ENCODE assay signal across 8 cellular contexts in genomic region chr9:6007770-6008168, GRCh38. TPM values are rescaled to one million over a fixed set of nuclear protein-coding genes. Genes with fewer than 3 reads are reported as not detected.
DNase-seq lines count a peak whose midpoint lies in the region; ATAC-seq and TF ChIP-seq lines count a peak whose summit lies in the region.

No MANE protein-coding gene starts in this region.

- no peaks in the 10 kb centered on the region for H3K9me3 ChIP-seq in colonic mucosa
- no peaks in the 10 kb centered on the region for H3K9me3 ChIP-seq in liver (ENCODE audit: control insufficient read depth in 4 of 4, low read length in 3 of 4)

- H3K27me3 ChIP-seq in colonic mucosa (no peaks in the 10 kb centered on the region), liver (ENCODE audit: control insufficient read depth in 4 of 4, insufficient read depth in 4 of 4, low read length in 3 of 4) (no peaks in the 10 kb centered on the region)

- peaks cover 6% of the 10 kb centered on the region for H3K4me1 ChIP-seq in colonic mucosa
- H3K4me1 ChIP-seq in liver (ENCODE audit: control insufficient read depth in 4 of 4, insufficient read depth in 4 of 4, low read length in 3 of 4), result peaks cover 1 to 32% (median 18%) of the 10 kb centered on the region in 4 donors

- POLR2A ChIA-PET in activated CD4-positive, alpha-beta T cell treated with anti-CD3 and anti-CD28 coated beads for 36 hours (lab: Charles Lee), result interaction anchor here (0.9 to 1.5 kb wide), 3 partner anchors 8 to 405 kb away, joined by 3 to 5 read pairs (median 4); partner anchors contain the start of genes RANBP6 and UHRF2

- H3K4me3 Mint-ChIP-seq in activated CD4-positive, alpha-beta T cell treated with anti-CD3 and anti-CD28 coated beads for 36 hours, result peak overlapping the region; percentile 88

- intact Hi-C loops in activated CD4-positive, alpha-beta T cell treated with anti-CD3 and anti-CD28 coated beads for 36 hours (cut with DNase I, micrococcal nuclease), result loop anchor here (1.0 to 10.0 kb wide), 17 partner anchors 8 to 1329 kb away; partner anchors contain the start of genes ERMP1 (in 2 of the 2), RANBP6 (in 2 of the 2), RIC1 (in 2 of the 2) and CD274 (in 1 of the 2)
- intact Hi-C loops in colonic mucosa (cut with DNase I), result no loop called here

- peaks cover 23% of the 10 kb centered on the region for H3K36me3 Mint-ChIP-seq in activated CD4-positive, alpha-beta T cell treated with anti-CD3 and anti-CD28 coated beads for 36 hours (ENCODE audit: low read depth)

- H3K36me3 ChIP-seq in colonic mucosa, result no peaks in the 10 kb centered on the region
- H3K36me3 ChIP-seq in liver (ENCODE audit: control insufficient read depth in 4 of 4, insufficient read depth in 3 of 4, low read depth in 1 of 4, low read length in 3 of 4), result peaks cover 0 to 8% (median 0%) of the 10 kb centered on the region in 4 donors

- H3K9ac ChIP-seq in colonic mucosa (ENCODE audit: low read depth in 2 of 2, low read length in 2 of 2), result peak overlapping the region; percentile 90 to 92
- H3K9ac ChIP-seq in liver (ENCODE audit: low read depth in 1 of 2, low read length in 2 of 2), result peak overlapping the region in 1 of 2 donors; percentile 80

- H3K4me1 Mint-ChIP-seq in activated CD4-positive, alpha-beta T cell treated with anti-CD3 and anti-CD28 coated beads for 36 hours, result peaks cover 57% of the 10 kb centered on the region

- H3K27ac Mint-ChIP-seq in activated CD4-positive, alpha-beta T cell treated with anti-CD3 and anti-CD28 coated beads for 36 hours, result no peak overlapping the region

- 1% methylated on average over 54 of the region's 54 CpGs for WGBS in liver

- ATAC-seq in HG02938 (IDR thresholded peaks at IDR 0.05; ENCODE audit: unreplicated experiment), result peak; percentile 41
- ATAC-seq in activated CD4-positive, alpha-beta T cell treated with anti-CD3 and anti-CD28 coated beads for 36 hours, result peak; percentile 55

- no peak for TF ChIP-seq RAD21 in liver (IDR thresholded peaks at IDR 0.05)

- H3K27ac ChIP-seq in colonic mucosa (peak overlapping the region; percentile 88), liver (ENCODE audit: low read depth in 1 of 2, low read length in 2 of 2) (peak overlapping the region; percentile 81 to 90)

- no peaks in the 10 kb centered on the region for H3K27me3 Mint-ChIP-seq in activated CD4-positive, alpha-beta T cell treated with anti-CD3 and anti-CD28 coated beads for 36 hours

- peaks cover 7% of the 10 kb centered on the region for H3K9me3 Mint-ChIP-seq in activated CD4-positive, alpha-beta T cell treated with anti-CD3 and anti-CD28 coated beads for 36 hours (ENCODE audit: low read depth)

- peak overlapping the region; percentile 72 for H3K4me3 ChIP-seq in colonic mucosa
- peak overlapping the region; percentile 57 to 96 (median 74) for H3K4me3 ChIP-seq in liver (ENCODE audit: low read depth in 1 of 3, low read length in 3 of 3)

- TF ChIP-seq CTCF in colonic mucosa (IDR thresholded peaks at IDR 0.05) (no peak), liver (IDR thresholded peaks at IDR 0.05; ENCODE audit: low read depth, low read length, missing input control) (no peak)

- CTCF ChIA-PET in activated CD4-positive, alpha-beta T cell treated with anti-CD3 and anti-CD28 coated beads for 36 hours (lab: Charles Lee), result interaction anchor here (0.9 to 1.3 kb wide), 4 partner anchors 10 to 64 kb away, joined by 3 to 5 read pairs (median 4); no protein-coding TSS in a partner anchor

- DNase-seq in NOMO-1 (lab: John Stamatoyannopoulos, UW; ENCODE audit: unreplicated experiment in 2 of 2), result peak; percentile 7 to 43
- no peak for DNase-seq in NOMO-1 treated with dmso at 0.1 percent for 144 hours (lab: John Stamatoyannopoulos, UW; ENCODE audit: unreplicated experiment)
- peak; percentile 93 for DNase-seq in NCI-H2196 (lab: John Stamatoyannopoulos, UW; ENCODE audit: unreplicated experiment)
- peak; percentile 88 for DNase-seq in activated CD4-positive, alpha-beta T cell treated with anti-CD3 and anti-CD28 coated beads for 36 hours
- DNase-seq in colonic mucosa, result peak; percentile 84
- peak; percentile 73 to 77 for DNase-seq in stimulated activated CD4-positive, alpha-beta T cell treated with anti-CD3 and anti-CD28 coated beads, Interleukin-4, amount 100 ng/mL, for 4 hours

TF ChIP-seq in liver, 16 proteins besides CTCF, POLR2A, EP300 and RAD21:
- no peak for TF ChIP-seq FOXA2 (IDR thresholded peaks at IDR 0.05)
- TF ChIP-seq NR2F2 (IDR thresholded peaks at IDR 0.05), result no peak
- TF ChIP-seq, protein P1, sequence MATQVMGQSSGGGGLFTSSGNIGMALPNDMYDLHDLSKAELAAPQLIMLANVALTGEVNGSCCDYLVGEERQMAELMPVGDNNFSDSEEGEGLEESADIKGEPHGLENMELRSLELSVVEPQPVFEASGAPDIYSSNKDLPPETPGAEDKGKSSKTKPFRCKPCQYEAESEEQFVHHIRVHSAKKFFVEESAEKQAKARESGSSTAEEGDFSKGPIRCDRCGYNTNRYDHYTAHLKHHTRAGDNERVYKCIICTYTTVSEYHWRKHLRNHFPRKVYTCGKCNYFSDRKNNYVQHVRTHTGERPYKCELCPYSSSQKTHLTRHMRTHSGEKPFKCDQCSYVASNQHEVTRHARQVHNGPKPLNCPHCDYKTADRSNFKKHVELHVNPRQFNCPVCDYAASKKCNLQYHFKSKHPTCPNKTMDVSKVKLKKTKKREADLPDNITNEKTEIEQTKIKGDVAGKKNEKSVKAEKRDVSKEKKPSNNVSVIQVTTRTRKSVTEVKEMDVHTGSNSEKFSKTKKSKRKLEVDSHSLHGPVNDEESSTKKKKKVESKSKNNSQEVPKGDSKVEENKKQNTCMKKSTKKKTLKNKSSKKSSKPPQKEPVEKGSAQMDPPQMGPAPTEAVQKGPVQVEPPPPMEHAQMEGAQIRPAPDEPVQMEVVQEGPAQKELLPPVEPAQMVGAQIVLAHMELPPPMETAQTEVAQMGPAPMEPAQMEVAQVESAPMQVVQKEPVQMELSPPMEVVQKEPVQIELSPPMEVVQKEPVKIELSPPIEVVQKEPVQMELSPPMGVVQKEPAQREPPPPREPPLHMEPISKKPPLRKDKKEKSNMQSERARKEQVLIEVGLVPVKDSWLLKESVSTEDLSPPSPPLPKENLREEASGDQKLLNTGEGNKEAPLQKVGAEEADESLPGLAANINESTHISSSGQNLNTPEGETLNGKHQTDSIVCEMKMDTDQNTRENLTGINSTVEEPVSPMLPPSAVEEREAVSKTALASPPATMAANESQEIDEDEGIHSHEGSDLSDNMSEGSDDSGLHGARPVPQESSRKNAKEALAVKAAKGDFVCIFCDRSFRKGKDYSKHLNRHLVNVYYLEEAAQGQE (IDR thresholded peaks at IDR 0.05), result no peak
- TF ChIP-seq RXRA (IDR thresholded peaks at IDR 0.05), result no peak
- TF ChIP-seq FOXA1 (IDR thresholded peaks at IDR 0.05), result no peak
- no peak for TF ChIP-seq TAF1 (conservative IDR thresholded peaks at IDR 0.05)
- TF ChIP-seq MAX (IDR thresholded peaks at IDR 0.05), result no peak
- TF ChIP-seq, protein P2, sequence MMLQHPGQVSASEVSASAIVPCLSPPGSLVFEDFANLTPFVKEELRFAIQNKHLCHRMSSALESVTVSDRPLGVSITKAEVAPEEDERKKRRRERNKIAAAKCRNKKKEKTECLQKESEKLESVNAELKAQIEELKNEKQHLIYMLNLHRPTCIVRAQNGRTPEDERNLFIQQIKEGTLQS (IDR thresholded peaks at IDR 0.05), result no peak
- TF ChIP-seq, protein P3, sequence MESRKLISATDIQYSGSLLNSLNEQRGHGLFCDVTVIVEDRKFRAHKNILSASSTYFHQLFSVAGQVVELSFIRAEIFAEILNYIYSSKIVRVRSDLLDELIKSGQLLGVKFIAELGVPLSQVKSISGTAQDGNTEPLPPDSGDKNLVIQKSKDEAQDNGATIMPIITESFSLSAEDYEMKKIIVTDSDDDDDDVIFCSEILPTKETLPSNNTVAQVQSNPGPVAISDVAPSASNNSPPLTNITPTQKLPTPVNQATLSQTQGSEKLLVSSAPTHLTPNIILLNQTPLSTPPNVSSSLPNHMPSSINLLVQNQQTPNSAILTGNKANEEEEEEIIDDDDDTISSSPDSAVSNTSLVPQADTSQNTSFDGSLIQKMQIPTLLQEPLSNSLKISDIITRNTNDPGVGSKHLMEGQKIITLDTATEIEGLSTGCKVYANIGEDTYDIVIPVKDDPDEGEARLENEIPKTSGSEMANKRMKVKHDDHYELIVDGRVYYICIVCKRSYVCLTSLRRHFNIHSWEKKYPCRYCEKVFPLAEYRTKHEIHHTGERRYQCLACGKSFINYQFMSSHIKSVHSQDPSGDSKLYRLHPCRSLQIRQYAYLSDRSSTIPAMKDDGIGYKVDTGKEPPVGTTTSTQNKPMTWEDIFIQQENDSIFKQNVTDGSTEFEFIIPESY (IDR thresholded peaks at IDR 0.05), result no peak
- no peak for TF ChIP-seq HNF4A (conservative IDR thresholded peaks at IDR 0.05)
- no peak for TF ChIP-seq EGR1 (IDR thresholded peaks at IDR 0.05; ENCODE audit: low read depth in 2 of 2)
- no peak for TF ChIP-seq GABPA (IDR thresholded peaks at IDR 0.05 in 1 of 2, conservative IDR thresholded peaks at IDR 0.05 in 1 of 2)
- TF ChIP-seq JUND (IDR thresholded peaks at IDR 0.05), result no peak
- TF ChIP-seq HNF4G (IDR thresholded peaks at IDR 0.05), result no peak
- TF ChIP-seq YY1 (IDR thresholded peaks at IDR 0.05), result no peak
- TF ChIP-seq SP1 (IDR thresholded peaks at IDR 0.05), result no peak
TF ChIP-seq in liver: peak in this region for 0.

RNA-seq across cellular contexts. Expression of gene RANBP6, which starts 7.7 kb away (rescaled TPM):
- total RNA-seq in activated CD4-positive, alpha-beta T cell treated with anti-CD3 and anti-CD28 coated beads for 36 hours, result 10 to 100 TPM; 11.7 to 18.2 TPM
- total RNA-seq in colonic mucosa, result 1 to 10 TPM; 6.7 to 9.9 TPM
- 10 to 100 TPM; 15.2 to 15.9 TPM for total RNA-seq in liver
- polyA plus RNA-seq in liver, result 1 to 10 TPM; 6.2 to 7.0 TPM
